Comparison of ENCODE assay signal across 36 cellular contexts in genomic region chr2:5759949-5760348, GRCh38.
"Had no signal": no experiment of that assay in that cellular context is flagged by ENCODE, and none has a peak within 500 bp of the region (broad histone marks: within the 10 kb centered on the region; RNA-seq: fewer than 3 reads in every experiment).

No MANE protein-coding gene starts in this region.

- H3K27ac ChIP-seq: adrenal gland, body of pancreas, brain microvascular endothelial cell, breast epithelium, VCaP had no signal

- FAIRE-seq: astrocyte, TTC549 had no signal

- H3K27me3 ChIP-seq: brain microvascular endothelial cell, breast epithelium had no signal

- H3K9me3 ChIP-seq: adrenal gland, body of pancreas, breast epithelium had no signal

- H3K4me3 Mint-ChIP-seq: activated B cell treated with CpG ODN at 0.5 μM for 24 hours; activated CD4-positive, alpha-beta memory T cell treated with anti-CD3 and anti-CD28 coated beads for 36 hours; activated CD4-positive, alpha-beta T cell treated with anti-CD3 and anti-CD28 coated beads, Interleukin-2, amount 10 ng/mL, durations not matched to agents 24 days and 14 days; activated CD8-positive, alpha-beta T cell treated with anti-CD3 and anti-CD28 coated beads for 36 hours; activated naive CD4-positive, alpha-beta T cell treated with anti-CD3 and anti-CD28 coated beads for 36 hours; activated naive CD8-positive, alpha-beta T cell treated with anti-CD3 and anti-CD28 coated beads for 36 hours; activated T-cell treated with anti-CD3 and anti-CD28 coated beads, Interleukin-2, amount 50 U/mL, for 4 hours; activated T-cell treated with anti-CD3 and anti-CD28 coated beads, Interleukin-2, amount 50 U/mL, for 72 hours; activated T-helper 1 cell treated with anti-CD3 and anti-CD28 coated beads, Interleukin-12 subunit alpha, Interleukin-12 subunit beta, Interleukin-2, Interleukin-4 antibody, amounts not matched to agents 30 ng/mL and 10 ng/mL and 1 ng/mL, durations not matched to agents 14 hours and 24 hours and 36 hours; activated T-helper 17 cell treated with anti-CD3 and anti-CD28 coated beads, Interleukin-2, amount 50 U/mL, for 72 hours; T-helper 1 cell treated with Interleukin-12 subunit alpha and Interleukin-12 subunit beta and Interleukin-4 antibody, amounts not matched to agents 30 μg/mL and 1 μg/mL, for 36 hours; T-helper 2 cell treated with Interferon-gamma antibody and Interleukin-4, amounts not matched to agents 5 μg/mL and 100 μg/mL, for 36 hours had no signal

- H3K4me3 ChIP-seq: adrenal gland, body of pancreas, breast epithelium had no signal

- DNase-seq: activated B cell treated with CpG ODN at 0.5 μM for 24 hours; activated CD4-positive, alpha-beta memory T cell treated with anti-CD3 and anti-CD28 coated beads for 36 hours; activated CD4-positive, alpha-beta T cell treated with anti-CD3 and anti-CD28 coated beads for 4 hours; activated CD4-positive, alpha-beta T cell treated with anti-CD3 and anti-CD28 coated beads, Interleukin-2, amount 10 ng/mL, durations not matched to agents 24 days and 14 days; activated CD4-positive, alpha-beta T cell treated with anti-CD3 and anti-CD28 coated beads, Interleukin-2, amount 50 U/mL, for 1 hour; activated CD4-positive, alpha-beta T cell treated with anti-CD3 and anti-CD28 coated beads, Interleukin-2, amount 50 U/mL, for 4 hours; activated CD4-positive, CD25-positive, alpha-beta regulatory T cell treated with anti-CD3 and anti-CD28 coated beads, Interleukin-2, amount 50 U/mL, for 72 hours; activated CD8-positive, alpha-beta memory T cell treated with anti-CD3 and anti-CD28 coated beads, Interleukin-2, amount 50 U/mL, for 4 hours; activated CD8-positive, alpha-beta T cell treated with anti-CD3 and anti-CD28 coated beads for 36 hours; activated effector memory CD4-positive, alpha-beta T cell treated with anti-CD3 and anti-CD28 coated beads, Interleukin-2, amount 50 U/mL, for 16 hours; activated gamma-delta T cell treated with Interleukin-2 at 50 U/mL for 16 hours; activated naive CD4-positive, alpha-beta T cell; activated naive CD4-positive, alpha-beta T cell treated with anti-CD3 and anti-CD28 coated beads for 36 hours; activated naive CD4-positive, alpha-beta T cell treated with anti-CD3 and anti-CD28 coated beads, Interleukin-2, amount 50 U/mL, for 16 hours; activated naive CD8-positive, alpha-beta T cell treated with anti-CD3 and anti-CD28 coated beads for 36 hours; activated T-cell treated with anti-CD3 and anti-CD28 coated beads for 4 hours; activated T-cell treated with anti-CD3 and anti-CD28 coated beads, Interleukin-2, amount 50 U/mL, for 1 hour; activated T-cell treated with anti-CD3 and anti-CD28 coated beads, Interleukin-2, amount 50 U/mL, for 4 hours; activated T-cell treated with anti-CD3 and anti-CD28 coated beads, Interleukin-2, amount 50 U/mL, for 72 hours; adrenal gland; amniotic stem cell; aorta; body of pancreas; brain microvascular endothelial cell; central memory CD4-positive, alpha-beta T cell; T-helper 2 cell; T-helper 9 cell had no signal

- H3K4me1 Mint-ChIP-seq: activated B cell treated with CpG ODN at 0.5 μM for 24 hours; activated CD4-positive, alpha-beta T cell treated with anti-CD3 and anti-CD28 coated beads, Interleukin-2, amount 10 ng/mL, durations not matched to agents 24 days and 14 days; activated naive CD8-positive, alpha-beta T cell treated with anti-CD3 and anti-CD28 coated beads for 36 hours; activated T-helper 17 cell treated with anti-CD3 and anti-CD28 coated beads, Interleukin-2, amount 50 U/mL, for 72 hours had no signal

- H3K9me3 Mint-ChIP-seq: activated B cell treated with CpG ODN at 0.5 μM for 24 hours; activated CD4-positive, alpha-beta memory T cell treated with anti-CD3 and anti-CD28 coated beads for 36 hours; activated CD4-positive, alpha-beta T cell treated with anti-CD3 and anti-CD28 coated beads, Interleukin-2, amount 10 ng/mL, durations not matched to agents 24 days and 14 days; activated CD8-positive, alpha-beta T cell treated with anti-CD3 and anti-CD28 coated beads for 36 hours; activated naive CD4-positive, alpha-beta T cell treated with anti-CD3 and anti-CD28 coated beads for 36 hours; activated naive CD8-positive, alpha-beta T cell treated with anti-CD3 and anti-CD28 coated beads for 36 hours; activated T-cell treated with anti-CD3 and anti-CD28 coated beads, Interleukin-2, amount 50 U/mL, for 4 hours; activated T-helper 1 cell treated with anti-CD3 and anti-CD28 coated beads, Interleukin-12 subunit alpha, Interleukin-12 subunit beta, Interleukin-2, Interleukin-4 antibody, amounts not matched to agents 30 ng/mL and 10 ng/mL and 1 ng/mL, durations not matched to agents 14 hours and 24 hours and 36 hours; T-helper 1 cell treated with Interleukin-12 subunit alpha and Interleukin-12 subunit beta and Interleukin-4 antibody, amounts not matched to agents 30 μg/mL and 1 μg/mL, for 36 hours; T-helper 2 cell treated with Interferon-gamma antibody and Interleukin-4, amounts not matched to agents 5 μg/mL and 100 μg/mL, for 36 hours had no signal

- H3K36me3 Mint-ChIP-seq: activated CD4-positive, alpha-beta memory T cell treated with anti-CD3 and anti-CD28 coated beads for 36 hours; activated naive CD4-positive, alpha-beta T cell treated with anti-CD3 and anti-CD28 coated beads, Interleukin-2, amount 50 U/mL, for 72 hours; activated naive CD8-positive, alpha-beta T cell treated with anti-CD3 and anti-CD28 coated beads for 36 hours had no signal

- H3K36me3 ChIP-seq: adrenal gland, brain microvascular endothelial cell, breast epithelium had no signal

- H3K27ac Mint-ChIP-seq: activated B cell treated with CpG ODN at 0.5 μM for 24 hours; activated CD4-positive, alpha-beta memory T cell treated with anti-CD3 and anti-CD28 coated beads for 36 hours; activated CD4-positive, alpha-beta T cell treated with anti-CD3 and anti-CD28 coated beads, Interleukin-2, amount 10 ng/mL, durations not matched to agents 24 days and 14 days; activated CD8-positive, alpha-beta T cell treated with anti-CD3 and anti-CD28 coated beads for 36 hours; activated naive CD4-positive, alpha-beta T cell treated with anti-CD3 and anti-CD28 coated beads for 36 hours; activated naive CD4-positive, alpha-beta T cell treated with anti-CD3 and anti-CD28 coated beads, Interleukin-2, amount 50 U/mL, for 72 hours; activated naive CD8-positive, alpha-beta T cell treated with anti-CD3 and anti-CD28 coated beads for 36 hours; activated T-cell treated with anti-CD3 and anti-CD28 coated beads, Interleukin-2, amount 50 U/mL, for 72 hours; activated T-helper 1 cell treated with anti-CD3 and anti-CD28 coated beads, Interleukin-12 subunit alpha, Interleukin-12 subunit beta, Interleukin-2, Interleukin-4 antibody, amounts not matched to agents 30 ng/mL and 10 ng/mL and 1 ng/mL, durations not matched to agents 14 hours and 24 hours and 36 hours; activated T-helper 17 cell treated with anti-CD3 and anti-CD28 coated beads, Interleukin-2, amount 50 U/mL, for 72 hours; T-helper 1 cell treated with Interleukin-12 subunit alpha and Interleukin-12 subunit beta and Interleukin-4 antibody, amounts not matched to agents 30 μg/mL and 1 μg/mL, for 36 hours; T-helper 2 cell treated with Interferon-gamma antibody and Interleukin-4, amounts not matched to agents 5 μg/mL and 100 μg/mL, for 36 hours had no signal

- H3K4me1 ChIP-seq: adrenal gland, body of pancreas, breast epithelium had no signal

- H3K27me3 Mint-ChIP-seq: activated B cell treated with CpG ODN at 0.5 μM for 24 hours; activated CD4-positive, alpha-beta memory T cell treated with anti-CD3 and anti-CD28 coated beads for 36 hours; activated CD4-positive, alpha-beta T cell treated with anti-CD3 and anti-CD28 coated beads, Interleukin-2, amount 10 ng/mL, durations not matched to agents 24 days and 14 days; activated CD8-positive, alpha-beta T cell treated with anti-CD3 and anti-CD28 coated beads for 36 hours; activated naive CD8-positive, alpha-beta T cell treated with anti-CD3 and anti-CD28 coated beads for 36 hours; activated T-helper 17 cell treated with anti-CD3 and anti-CD28 coated beads, Interleukin-2, amount 50 U/mL, for 72 hours had no signal
